11 cellular contexts compared by ENCODE assay signal in the genomic region with DNA sequence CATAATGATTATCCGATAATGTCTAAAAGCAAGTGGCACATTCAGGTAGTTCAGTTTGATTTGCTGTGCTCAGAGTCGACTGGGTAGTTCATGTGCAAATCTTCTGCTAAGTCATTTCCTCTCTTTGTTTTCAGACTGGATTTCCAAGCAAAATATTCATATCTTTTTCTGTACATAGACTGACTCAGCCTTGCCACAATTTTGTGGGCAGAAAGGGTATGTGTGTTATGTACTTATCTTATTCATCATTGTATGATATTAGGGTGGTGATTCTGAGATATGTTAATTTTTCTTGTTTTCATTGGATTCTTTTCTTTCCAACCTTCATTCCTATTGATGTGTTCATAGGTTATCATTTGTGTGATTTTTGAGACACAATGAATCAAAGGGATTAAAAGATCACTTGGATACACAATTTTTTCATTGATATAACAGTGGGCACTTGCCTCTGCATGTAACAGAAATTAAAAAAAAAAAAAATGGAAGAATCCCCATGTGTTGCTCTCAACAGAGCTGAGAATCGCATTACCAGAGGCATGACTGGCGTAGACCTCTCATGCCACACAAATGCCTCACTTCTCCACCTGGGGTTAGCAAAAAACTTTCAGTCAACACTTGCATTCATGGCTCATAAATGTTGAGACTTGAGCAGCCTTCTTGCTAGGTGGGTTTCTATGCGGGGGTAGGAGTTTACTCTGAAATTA.
A peak's percentile ranks its signal among the peaks of the same experiment; 100 is the strongest.
DNase-seq lines count a peak whose midpoint lies in the region; ATAC-seq and TF ChIP-seq lines count a peak whose summit lies in the region.
"Had no signal": no experiment of that assay in that cellular context is flagged by ENCODE, and none has a peak within 500 bp of the region (broad histone marks: within the 10 kb centered on the region; RNA-seq: fewer than 3 reads in every experiment).

No MANE protein-coding gene starts in this region.

- no peaks in the 10 kb centered on the region for H3K36me3 ChIP-seq in breast epithelium
- no peaks in the 10 kb centered on the region for H3K36me3 ChIP-seq in thoracic aorta
- H3K36me3 ChIP-seq in Caco-2 (ENCODE audit: control insufficient read depth, insufficient read depth, low read length) = no peaks in the 10 kb centered on the region

- H3K4me3 ChIP-seq in breast epithelium (no peak overlapping the region), fibroblast of mammary gland (ENCODE audit: control insufficient read depth, low read depth, low read length) (no peak overlapping the region), thoracic aorta (peak overlapping the region; percentile 40), Caco-2 (ENCODE audit: low read depth, low read length) (no peak overlapping the region)

- H3K4me1 ChIP-seq in breast epithelium (no peaks in the 10 kb centered on the region), thoracic aorta (ENCODE audit: control insufficient read depth in 1 of 2, low read depth in 2 of 2) (peaks cover 26 to 69% of the 10 kb centered on the region in 2 donors), Caco-2 (no peaks in the 10 kb centered on the region)

- H3K27ac Mint-ChIP-seq in MCF 10A (ENCODE audit: low read depth, unreplicated experiment) (peak overlapping the region; percentile 60), Caco-2 (ENCODE audit: unreplicated experiment) (no peak overlapping the region)
- H3K27ac Mint-ChIP-seq: activated naive CD8-positive, alpha-beta T cell; CD4-positive, alpha-beta T cell; stimulated activated naive B cell treated with anti-CD40 and anti-IgM and Interleukin-4, amounts not matched to agents 10 μg/mL and 1 μg/mL and 100 μg/mL, for 72 hours had no signal

- H3K27ac ChIP-seq in breast epithelium = peak overlapping the region in 1 of 2 donors; percentile 6
- H3K27ac ChIP-seq in thoracic aorta = peak overlapping the region; percentile 73 to 93

- H3K4me3 Mint-ChIP-seq in MCF 10A (ENCODE audit: unreplicated experiment) (peak overlapping the region; percentile 32), Caco-2 (ENCODE audit: unreplicated experiment) (no peak overlapping the region)
- H3K4me3 Mint-ChIP-seq: activated naive CD8-positive, alpha-beta T cell; CD4-positive, alpha-beta T cell; stimulated activated naive B cell treated with anti-CD40 and anti-IgM and Interleukin-4, amounts not matched to agents 10 μg/mL and 1 μg/mL and 100 μg/mL, for 72 hours had no signal

- H3K27me3 ChIP-seq in breast epithelium = no peaks in the 10 kb centered on the region
- no peaks in the 10 kb centered on the region for H3K27me3 ChIP-seq in thoracic aorta (replicated peaks; ENCODE audit: insufficient read depth)
- H3K27me3 ChIP-seq in Caco-2 (replicated peaks; ENCODE audit: control insufficient read depth, insufficient read depth, low read length) = no peaks in the 10 kb centered on the region

- H3K9me3 ChIP-seq in breast epithelium (no peaks in the 10 kb centered on the region), thoracic aorta (no peaks in the 10 kb centered on the region), Caco-2 (no peaks in the 10 kb centered on the region)

- DNase-seq in MCF 10A (ENCODE audit: unreplicated experiment) = peak; percentile 67
- no peak for DNase-seq in breast epithelium (ENCODE audit: low spot score in 2 of 2)
- peak; percentile 14 for DNase-seq in SW480 (ENCODE audit: low spot score)
- DNase-seq in fibroblast of mammary gland (ENCODE audit: low read depth) = peak; percentile 85
- no peak for DNase-seq in thoracic aorta (ENCODE audit: low spot score)
- no peak for DNase-seq in Caco-2
- no peak for DNase-seq in cerebellar cortex (ENCODE audit: low spot score)
- DNase-seq in UCSD-AML1 (lab: John Stamatoyannopoulos, UW; ENCODE audit: unreplicated experiment) = no peak
- DNase-seq: CD4-positive, alpha-beta T cell; stimulated activated naive B cell treated with anti-CD40 and anti-IgM and Interleukin-4, amounts not matched to agents 10 μg/mL and 1 μg/mL and 100 μg/mL, for 72 hours had no signal

- BruUV-seq in MCF 10A (replicated peaks; lab: Mats Ljungman, UMichigan) (no TSS peak), Caco-2 (replicated peaks; lab: Mats Ljungman, UMichigan) (no TSS peak)

- CTCF ChIA-PET in MCF 10A (lab: Yijun Ruan, JAX) (interaction anchor here (0.6 to 1.3 kb wide), 3 partner anchors 32 to 960 kb away, joined by 3 read pairs; no protein-coding TSS in a partner anchor), Caco-2 (lab: Charles Lee) (no interaction called here)

- POLR2A ChIA-PET in MCF 10A (lab: Yijun Ruan, JAX) (interaction anchor here (0.6 to 1.0 kb wide), 3 partner anchors 12 to 62 kb away, joined by 3 read pairs; no protein-coding TSS in a partner anchor), Caco-2 (lab: Charles Lee) (no interaction called here)

- H3K9me3 Mint-ChIP-seq in MCF 10A (ENCODE audit: unreplicated experiment) (no peaks in the 10 kb centered on the region), Caco-2 (ENCODE audit: unreplicated experiment) (peaks cover 23% of the 10 kb centered on the region)
- H3K9me3 Mint-ChIP-seq: CD4-positive, alpha-beta T cell; stimulated activated naive B cell treated with anti-CD40 and anti-IgM and Interleukin-4, amounts not matched to agents 10 μg/mL and 1 μg/mL and 100 μg/mL, for 72 hours had no signal

- TF ChIP-seq CTCF in MCF 10A (IDR thresholded peaks at IDR 0.05; ENCODE audit: unreplicated experiment) (no peak), breast epithelium (IDR thresholded peaks at IDR 0.05) (no peak), fibroblast of mammary gland (conservative IDR thresholded peaks at IDR 0.05; ENCODE audit: control insufficient read depth, insufficient read depth, low read depth, low read length) (no peak), thoracic aorta (IDR thresholded peaks at IDR 0.05) (no peak), Caco-2 (IDR thresholded peaks at IDR 0.05; ENCODE audit: insufficient read depth in 1 of 2, low read depth in 1 of 2, low read length in 1 of 2, severe bottlenecking in 1 of 2, unreplicated experiment in 1 of 2) (no peak)

- H3K27me3 Mint-ChIP-seq in MCF 10A (ENCODE audit: insufficient read depth, unreplicated experiment) (no peaks in the 10 kb centered on the region), Caco-2 (ENCODE audit: insufficient read depth, unreplicated experiment) (no peaks in the 10 kb centered on the region)
- H3K27me3 Mint-ChIP-seq: activated naive CD8-positive, alpha-beta T cell; CD4-positive, alpha-beta T cell; stimulated activated naive B cell treated with anti-CD40 and anti-IgM and Interleukin-4, amounts not matched to agents 10 μg/mL and 1 μg/mL and 100 μg/mL, for 72 hours had no signal

- H3K4me1 Mint-ChIP-seq in MCF 10A (ENCODE audit: insufficient read depth, unreplicated experiment) = peaks cover 53% of the 10 kb centered on the region
- H3K4me1 Mint-ChIP-seq in Caco-2 (ENCODE audit: low read depth, unreplicated experiment) = peaks cover 6% of the 10 kb centered on the region

- no peak for ATAC-seq in thoracic aorta (ENCODE audit: insufficient number of reproducible peaks, low FRiP score, low read depth)

- H3K36me3 Mint-ChIP-seq in MCF 10A (ENCODE audit: insufficient read depth, unreplicated experiment) = no peaks in the 10 kb centered on the region
- H3K36me3 Mint-ChIP-seq in Caco-2 (ENCODE audit: insufficient read depth, unreplicated experiment) = no peaks in the 10 kb centered on the region

- intact Hi-C loops in MCF 10A (cut with micrococcal nuclease) = loop anchor here (10.0 kb wide), 3 partner anchors 48 to 1792 kb away; a partner anchor contains a TSS
- intact Hi-C loops in breast epithelium (cut with DNase I; ENCODE audit: low total_unique reads) = no loop called here
- intact Hi-C loops in Caco-2 (cut with micrococcal nuclease; ENCODE audit: unreplicated experiment) = no loop called here

- TF ChIP-seq POLR2A in breast epithelium (IDR thresholded peaks at IDR 0.05) = no peak

Comparison
In these comparisons a context has a peak if more than half of its experiments do, and no peak if none do; other contexts are left out.
1. DNase-seq: peak in MCF 10A (single experiment), SW480 (single experiment) and fibroblast of mammary gland (single experiment); none in breast epithelium (0 of 2), thoracic aorta (single experiment), Caco-2 (0 of 2), cerebellar cortex (single experiment) and UCSD-AML1 (single experiment).